1 cellular context compared by ENCODE assay signal in the genomic region with DNA sequence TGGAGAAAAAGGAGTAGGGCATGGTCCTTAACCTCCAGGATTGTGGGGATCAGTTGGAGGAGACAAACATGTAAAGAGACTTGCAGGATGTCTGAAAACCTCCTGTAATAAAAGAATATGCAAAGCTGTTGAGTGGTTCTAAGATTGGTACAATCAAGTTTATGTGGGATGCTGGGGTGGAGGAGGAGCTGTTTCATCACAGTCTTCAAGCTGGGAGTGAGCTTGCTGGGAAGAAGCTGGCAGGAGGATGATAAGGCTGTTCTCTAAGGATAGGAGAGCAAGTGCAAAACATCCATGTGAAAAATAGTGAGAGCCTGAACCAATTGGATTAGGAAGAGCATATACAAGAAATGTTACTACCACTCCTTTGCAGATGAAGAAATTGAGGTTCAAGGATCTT.
TF ChIP-seq lines count a peak whose summit lies in the region.

No MANE protein-coding gene starts in this region.

TF ChIP-seq in GM23338, 12 proteins besides CTCF, POLR2A, EP300 and RAD21 (continued from another document):
- TF ChIP-seq NANOG (IDR thresholded peaks at IDR 0.05; ENCODE audit: borderline replicate concordance) (no peak), JUNB (IDR thresholded peaks at IDR 0.05; ENCODE audit: unreplicated experiment) (no peak), CREB1 (CRISPR knock-in tag; IDR thresholded peaks at IDR 0.05; ENCODE audit: low read depth) (no peak), ZNF114 (CRISPR knock-in tag; IDR thresholded peaks at IDR 0.05) (no peak), POLR2AphosphoS5 (IDR thresholded peaks at IDR 0.05; ENCODE audit: low read depth) (no peak), EZH2phosphoT487 (IDR thresholded peaks at IDR 0.05; ENCODE audit: unreplicated experiment) (no peak), ZNF331 (CRISPR knock-in tag; IDR thresholded peaks at IDR 0.05; ENCODE audit: low read depth) (no peak), STAT1 (IDR thresholded peaks at IDR 0.05; ENCODE audit: unreplicated experiment) (no peak), EZH2 (IDR thresholded peaks at IDR 0.05; ENCODE audit: low read depth, unreplicated experiment) (no peak)
- TF ChIP-seq, protein P1, sequence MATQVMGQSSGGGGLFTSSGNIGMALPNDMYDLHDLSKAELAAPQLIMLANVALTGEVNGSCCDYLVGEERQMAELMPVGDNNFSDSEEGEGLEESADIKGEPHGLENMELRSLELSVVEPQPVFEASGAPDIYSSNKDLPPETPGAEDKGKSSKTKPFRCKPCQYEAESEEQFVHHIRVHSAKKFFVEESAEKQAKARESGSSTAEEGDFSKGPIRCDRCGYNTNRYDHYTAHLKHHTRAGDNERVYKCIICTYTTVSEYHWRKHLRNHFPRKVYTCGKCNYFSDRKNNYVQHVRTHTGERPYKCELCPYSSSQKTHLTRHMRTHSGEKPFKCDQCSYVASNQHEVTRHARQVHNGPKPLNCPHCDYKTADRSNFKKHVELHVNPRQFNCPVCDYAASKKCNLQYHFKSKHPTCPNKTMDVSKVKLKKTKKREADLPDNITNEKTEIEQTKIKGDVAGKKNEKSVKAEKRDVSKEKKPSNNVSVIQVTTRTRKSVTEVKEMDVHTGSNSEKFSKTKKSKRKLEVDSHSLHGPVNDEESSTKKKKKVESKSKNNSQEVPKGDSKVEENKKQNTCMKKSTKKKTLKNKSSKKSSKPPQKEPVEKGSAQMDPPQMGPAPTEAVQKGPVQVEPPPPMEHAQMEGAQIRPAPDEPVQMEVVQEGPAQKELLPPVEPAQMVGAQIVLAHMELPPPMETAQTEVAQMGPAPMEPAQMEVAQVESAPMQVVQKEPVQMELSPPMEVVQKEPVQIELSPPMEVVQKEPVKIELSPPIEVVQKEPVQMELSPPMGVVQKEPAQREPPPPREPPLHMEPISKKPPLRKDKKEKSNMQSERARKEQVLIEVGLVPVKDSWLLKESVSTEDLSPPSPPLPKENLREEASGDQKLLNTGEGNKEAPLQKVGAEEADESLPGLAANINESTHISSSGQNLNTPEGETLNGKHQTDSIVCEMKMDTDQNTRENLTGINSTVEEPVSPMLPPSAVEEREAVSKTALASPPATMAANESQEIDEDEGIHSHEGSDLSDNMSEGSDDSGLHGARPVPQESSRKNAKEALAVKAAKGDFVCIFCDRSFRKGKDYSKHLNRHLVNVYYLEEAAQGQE (IDR thresholded peaks at IDR 0.05; ENCODE audit: unreplicated experiment) = no peak
- TF ChIP-seq, protein P2, sequence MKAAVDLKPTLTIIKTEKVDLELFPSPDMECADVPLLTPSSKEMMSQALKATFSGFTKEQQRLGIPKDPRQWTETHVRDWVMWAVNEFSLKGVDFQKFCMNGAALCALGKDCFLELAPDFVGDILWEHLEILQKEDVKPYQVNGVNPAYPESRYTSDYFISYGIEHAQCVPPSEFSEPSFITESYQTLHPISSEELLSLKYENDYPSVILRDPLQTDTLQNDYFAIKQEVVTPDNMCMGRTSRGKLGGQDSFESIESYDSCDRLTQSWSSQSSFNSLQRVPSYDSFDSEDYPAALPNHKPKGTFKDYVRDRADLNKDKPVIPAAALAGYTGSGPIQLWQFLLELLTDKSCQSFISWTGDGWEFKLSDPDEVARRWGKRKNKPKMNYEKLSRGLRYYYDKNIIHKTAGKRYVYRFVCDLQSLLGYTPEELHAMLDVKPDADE (IDR thresholded peaks at IDR 0.05) = no peak
